Comparison of ENCODE assay signal across 8 cellular contexts in genomic region chr10:114876602-114877300, GRCh38. TPM values are rescaled to one million over a fixed set of nuclear protein-coding genes. Genes with fewer than 3 reads are reported as not detected.
DNase-seq lines count a peak whose midpoint lies in the region; ATAC-seq and TF ChIP-seq lines count a peak whose summit lies in the region.

No MANE protein-coding gene starts in this region.

- peaks cover 6% of the 10 kb centered on the region for H3K4me1 ChIP-seq in testis

- H3K36me3 ChIP-seq in testis (ENCODE audit: low read depth, missing control alignments), result no peaks in the 10 kb centered on the region

- H3K4me3 ChIP-seq in AG09309 (ENCODE audit: control insufficient read depth, low read depth, low read length), result no peak overlapping the region
- no peak overlapping the region for H3K4me3 ChIP-seq in testis

- no peaks in the 10 kb centered on the region for H3K9me3 ChIP-seq in testis

- no peaks in the 10 kb centered on the region for H3K27me3 ChIP-seq in testis

- no peak for DNase-seq in AG09309 (ENCODE audit: low read depth)
- DNase-seq in NCI-H1092 (lab: John Stamatoyannopoulos, UW), result peak; percentile 44
- DNase-seq in UCSD-AML1 (lab: John Stamatoyannopoulos, UW; ENCODE audit: unreplicated experiment), result peak; percentile 70
- peak; percentile 83 for DNase-seq in ecto neural progenitor cell (ENCODE audit: low spot score)
- peak; percentile 58 to 75 for DNase-seq in lung microvascular endothelial cell (ENCODE audit: low read depth in 2 of 2)
- DNase-seq in testis, result peak; percentile 83

- no peak for TF ChIP-seq POLR2A in testis (IDR thresholded peaks at IDR 0.05)

- H3K27ac ChIP-seq in testis, result no peak overlapping the region

- peak; percentile 85 for ATAC-seq in GM18502 (IDR thresholded peaks at IDR 0.05; ENCODE audit: poor library complexity, unreplicated experiment)
- ATAC-seq in HG02759 (IDR thresholded peaks at IDR 0.05; ENCODE audit: unreplicated experiment), result peak; percentile 76

- TF ChIP-seq CTCF in AG09309 (IDR thresholded peaks at IDR 0.05; ENCODE audit: control insufficient read depth, insufficient read depth, low read depth, low read length, missing control alignments) (peak; percentile 86), testis (IDR thresholded peaks at IDR 0.05) (peak; percentile 35 to 64 (median 51))

- WGBS in testis, 2 donors, result 14 to 19% methylated on average over 19 to 20 of the region's 20 CpGs

- intact Hi-C loops in testis (cut with DNase I; ENCODE audit: low total_unique reads), result loop anchor here (10.0 kb wide), 1 partner anchor 248 kb away; no protein-coding TSS in a partner anchor

RNA-seq across cellular contexts. Expression of gene FHIP2A, which starts 55.2 kb away (rescaled TPM):
- 20.5 and 24.2 TPM in 2 replicates for total RNA-seq in lung microvascular endothelial cell
- 10 to 100 TPM; 30.3 to 39.8 TPM for total RNA-seq in testis
- 44.8 TPM for polyA plus RNA-seq in testis (ENCODE audit: insufficient read depth, low read depth, low replicate concordance)
